In genomic region chr11:62648967-62649364, GRCh38 we compare ENCODE assay signal across 22 cellular contexts.
"Had no signal": no experiment of that assay in that cellular context is flagged by ENCODE, and none has a peak within 500 bp of the region (broad histone marks: within the 10 kb centered on the region; RNA-seq: fewer than 3 reads in every experiment).

No MANE protein-coding gene starts in this region.

- ATAC-seq: natural killer cell; pancreas; right cardiac atrium; sciatic nerve; stimulated activated effector memory CD8-positive, alpha-beta T cell treated with anti-CD3 and anti-CD28 coated beads, Interleukin-12 subunit alpha, Interleukin-12 subunit beta, amount 100 ng/mL, for 72 hours; stimulated activated naive CD8-positive, alpha-beta T cell treated with anti-CD3 and anti-CD28 coated beads, Interleukin-15, amount 100 ng/mL, for 72 hours had no signal

- H3K27ac Mint-ChIP-seq: mesothelial cell of epicardium; natural killer cell; stimulated activated effector memory CD8-positive, alpha-beta T cell treated with anti-CD3 and anti-CD28 coated beads, Interleukin-12 subunit alpha, Interleukin-12 subunit beta, amount 100 ng/mL, for 72 hours; type B pancreatic cell had no signal

- H3K27me3 Mint-ChIP-seq: naive B cell; stimulated activated naive CD8-positive, alpha-beta T cell treated with anti-CD3 and anti-CD28 coated beads, Interleukin-15, amount 100 ng/mL, for 72 hours; type B pancreatic cell had no signal

- H3K9me3 ChIP-seq: left ventricle myocardium inferior, pancreas, prostate gland, tibial nerve, uterus had no signal

- H3K4me3 Mint-ChIP-seq: mesothelial cell of epicardium; stimulated activated effector memory CD8-positive, alpha-beta T cell treated with anti-CD3 and anti-CD28 coated beads, Interleukin-12 subunit alpha, Interleukin-12 subunit beta, amount 100 ng/mL, for 72 hours; stimulated activated naive CD8-positive, alpha-beta T cell treated with anti-CD3 and anti-CD28 coated beads, Interleukin-15, amount 100 ng/mL, for 72 hours had no signal

- H3K36me3 Mint-ChIP-seq: naive B cell, natural killer cell, type B pancreatic cell had no signal

- H3K27me3 ChIP-seq: pancreas, tibial nerve, uterus had no signal

- H3K4me3 ChIP-seq: left ventricle myocardium inferior, lung, pancreas, prostate gland, skin epidermis, tibial nerve, uterus had no signal

- H3K36me3 ChIP-seq: uterus had no signal

- H3K27ac ChIP-seq: left ventricle myocardium inferior, pancreas, prostate gland, skin epidermis, tibial nerve, uterus had no signal

- H3K9me3 Mint-ChIP-seq: mesothelial cell of epicardium; natural killer cell; stimulated activated effector memory CD8-positive, alpha-beta T cell treated with anti-CD3 and anti-CD28 coated beads, Interleukin-12 subunit alpha, Interleukin-12 subunit beta, amount 100 ng/mL, for 72 hours; stimulated activated naive CD8-positive, alpha-beta T cell treated with anti-CD3 and anti-CD28 coated beads, Interleukin-15, amount 100 ng/mL, for 72 hours; type B pancreatic cell had no signal

- DNase-seq: islet precursor cell; left ventricle myocardium inferior; mesendoderm; naive B cell; natural killer cell; nucleus accumbens; retina; stimulated activated CD4-positive, alpha-beta T cell treated with anti-CD3 and anti-CD28 coated beads, Interleukin-4, amount 100 ng/mL, for 24 hours; stimulated activated naive CD4-positive, alpha-beta T cell treated with Interleukin-2 at 50 U/mL for 16 hours; stimulated activated naive CD8-positive, alpha-beta T cell treated with anti-CD3 and anti-CD28 coated beads, Interleukin-15, amount 100 ng/mL, for 72 hours; substantia nigra; uterus had no signal
